In genomic region chr22:50196256-50196655, GRCh38 we compare ENCODE assay signal across 22 cellular contexts. TPM values are rescaled to one million over a fixed set of nuclear protein-coding genes. Genes with fewer than 3 reads are reported as not detected.
DNase-seq lines count a peak whose midpoint lies in the region; ATAC-seq, FAIRE-seq and TF ChIP-seq lines count a peak whose summit lies in the region.
"Had no signal": no experiment of that assay in that cellular context is flagged by ENCODE, and none has a peak within 500 bp of the region (broad histone marks: within the 10 kb centered on the region; RNA-seq: fewer than 3 reads in every experiment).

No MANE protein-coding gene starts in this region.

- H3K27ac ChIP-seq in GM12878 (ENCODE audit: control insufficient read depth, insufficient read depth): 0 out of 2 replicates have a peak overlapping the region, but pooled peaks have one; percentile 7
- H3K27ac ChIP-seq in neutrophil: peak overlapping the region; percentile 55
- H3K27ac ChIP-seq: C4-2B, HL-60, Peyer's patch had no signal

- CTCF ChIA-PET in activated CD4-positive, alpha-beta T cell treated with anti-CD3 and anti-CD28 coated beads, Interleukin-2, amount 10 ng/mL, durations not matched to agents 7 days and 5 days (lab: Charles Lee): interaction anchor here (1.0 kb wide), 1 partner anchor 9 kb away, joined by 3 read pairs; no protein-coding TSS in a partner anchor
- CTCF ChIA-PET in GM12878 (lab: Yijun Ruan, JAX): interaction anchor here (1.2 kb wide), 1 partner anchor 23 kb away, joined by 3 read pairs; no protein-coding TSS in a partner anchor

- H2AFZ ChIP-seq in GM12878 (ENCODE audit: control insufficient read depth, low read depth, low read length): no peak overlapping the region

- H3K9me3 ChIP-seq in GM12878 (replicated peaks; ENCODE audit: control insufficient read depth, insufficient read depth, low read length) (no peaks in the 10 kb centered on the region), neutrophil (no peaks in the 10 kb centered on the region), BE2C (no peaks in the 10 kb centered on the region)
- H3K9me3 ChIP-seq: Caco-2, Peyer's patch, SK-N-SH had no signal

- H3K36me3 ChIP-seq in GM12878 (ENCODE audit: control insufficient read depth in 2 of 2, insufficient read depth in 2 of 2, low read length in 1 of 2) (peaks cover 0 to 45% of the 10 kb centered on the region in 2 experiments; a peak in 3 of 4 replicates), neutrophil (peaks cover 63% of the 10 kb centered on the region), BE2C (peaks cover 45% of the 10 kb centered on the region)

- no peak overlapping the region for H3K4me3 Mint-ChIP-seq in activated CD4-positive, alpha-beta T cell treated with anti-CD3 and anti-CD28 coated beads, Interleukin-2, amount 10 ng/mL, durations not matched to agents 7 days and 5 days

- in situ Hi-C loops in GM12878 (cut with MboI): no loop called here

- peak; percentile 41; the same call in 1 of the 2 replicates for TF ChIP-seq POLR2A in GM12892 (IDR thresholded peaks at IDR 0.05; ENCODE audit: low read depth, low read length)
- TF ChIP-seq POLR2A in GM12878 (IDR thresholded peaks at IDR 0.05; ENCODE audit: low read depth, low read length): peak; percentile 27; the same call in 1 of the 2 replicates

- H3K9me3 Mint-ChIP-seq in activated CD4-positive, alpha-beta T cell treated with anti-CD3 and anti-CD28 coated beads, Interleukin-2, amount 10 ng/mL, durations not matched to agents 7 days and 5 days: no peaks in the 10 kb centered on the region

- FAIRE-seq in GM12892 (lab: Jason Lieb, UNC) (no peak), GM12878 (lab: Jason Lieb, UNC) (no peak)
- FAIRE-seq: HTR-8/SVneo had no signal

- H4K20me1 ChIP-seq in GM12878 (ENCODE audit: control insufficient read depth, insufficient read depth): no peaks in the 10 kb centered on the region

- no peak for DNase-seq in activated CD4-positive, alpha-beta T cell treated with anti-CD3 and anti-CD28 coated beads, Interleukin-2, amount 10 ng/mL, durations not matched to agents 7 days and 5 days
- DNase-seq in activated CD4-positive, alpha-beta T cell treated with anti-CD3 and anti-CD28 coated beads for 48 hours: no peak
- DNase-seq in GM12892 (ENCODE audit: insufficient read length) (no peak), GM12878 (ENCODE audit: low read depth, low spot score) (no peak), NCI-H128 (lab: John Stamatoyannopoulos, UW; ENCODE audit: unreplicated experiment) (no peak), BE2C (no peak), DMS 273 (lab: John Stamatoyannopoulos, UW; ENCODE audit: unreplicated experiment) (no peak)
- DNase-seq: Caco-2, EL, H7, MV-4-11, NCI-H2081 treated with DMSO at 0.1 percent for 48 hours, NCI-H510A treated with DMSO at 0.1 percent for 48 hours, NCI-H82, Peyer's patch, SHP77, SK-N-SH, T-helper 1 cell had no signal

- RAD21 ChIA-PET in GM12878 (lab: Charles Lee; ENCODE audit: unreplicated experiment): interaction anchor here (1.5 kb wide), 1 partner anchor 9 kb away, joined by 3 read pairs; no protein-coding TSS in a partner anchor

- TF ChIP-seq CTCF in GM12878 (IDR thresholded peaks at IDR 0.05 in 2 of 3, conservative IDR thresholded peaks at IDR 0.05 in 1 of 3; ENCODE audit: control insufficient read depth in 2 of 3, extremely low read depth in 1 of 3, insufficient read depth in 1 of 3, low read depth in 3 of 3, low read length in 3 of 3) (no peak), neutrophil (IDR thresholded peaks at IDR 0.05) (no peak), BE2C (IDR thresholded peaks at IDR 0.05; ENCODE audit: low read depth, low read length) (no peak)

- H3K27me3 Mint-ChIP-seq in activated CD4-positive, alpha-beta T cell treated with anti-CD3 and anti-CD28 coated beads, Interleukin-2, amount 10 ng/mL, durations not matched to agents 7 days and 5 days: no peaks in the 10 kb centered on the region

- peaks cover 17% of the 10 kb centered on the region for H3K36me3 Mint-ChIP-seq in activated CD4-positive, alpha-beta T cell treated with anti-CD3 and anti-CD28 coated beads, Interleukin-2, amount 10 ng/mL, durations not matched to agents 7 days and 5 days (ENCODE audit: low read depth)

- peaks cover 23% of the 10 kb centered on the region for H3K4me1 Mint-ChIP-seq in activated CD4-positive, alpha-beta T cell treated with anti-CD3 and anti-CD28 coated beads, Interleukin-2, amount 10 ng/mL, durations not matched to agents 7 days and 5 days

- peaks cover 43% of the 10 kb centered on the region for H3K4me1 ChIP-seq in GM12878 (ENCODE audit: control insufficient read depth, insufficient read depth, low read length)
- H3K4me1 ChIP-seq in neutrophil (ENCODE audit: control insufficient read depth in 1 of 2, insufficient read depth in 1 of 2, low read depth in 1 of 2, low read length in 1 of 2): peaks cover 36 to 38% of the 10 kb centered on the region in 2 experiments
- peaks cover 2% of the 10 kb centered on the region for H3K4me1 ChIP-seq in BE2C

- 85% methylated on average over 8 of the region's 18 CpGs for WGBS in GM12878 (ENCODE audit: insufficient coverage, insufficient replicate concordance, low lambda C conversion rate, missing lambda C conversion rate)

- POLR2A ChIA-PET in activated CD4-positive, alpha-beta T cell treated with anti-CD3 and anti-CD28 coated beads, Interleukin-2, amount 10 ng/mL, durations not matched to agents 7 days and 5 days (lab: Charles Lee): no interaction called here
- POLR2A ChIA-PET in GM12878 (lab: Charles Lee): no interaction called here

- TF ChIP-seq RAD21 in GM12878 (IDR thresholded peaks at IDR 0.05; ENCODE audit: insufficient read depth, low read depth, low read length): no peak

- SMC1A ChIA-PET in GM12878 (lab: Charles Lee; ENCODE audit: uncharacterized antibody, unreplicated experiment): no interaction called here

- H3K27me3 ChIP-seq in GM12878 (replicated peaks in 1 of 2; ENCODE audit: control insufficient read depth in 2 of 2, insufficient read depth in 2 of 2, low read length in 1 of 2) (no peaks in the 10 kb centered on the region), neutrophil (no peaks in the 10 kb centered on the region), BE2C (no peaks in the 10 kb centered on the region)
- H3K27me3 ChIP-seq: Peyer's patch had no signal

- H3K79me2 ChIP-seq in GM12878 (ENCODE audit: control insufficient read depth, insufficient read depth, low read length): peaks cover 29% of the 10 kb centered on the region

- H3K4me2 ChIP-seq in GM12878 (ENCODE audit: control insufficient read depth, insufficient read depth): no peak overlapping the region
- H3K4me2 ChIP-seq: SK-N-SH had no signal

- no TSS peak for BruUV-seq in GM12878 (replicated peaks; lab: Mats Ljungman, UMichigan)

- no peak for ATAC-seq in GM12878

- peak overlapping the region; percentile 13 for H3K27ac Mint-ChIP-seq in activated CD4-positive, alpha-beta T cell treated with anti-CD3 and anti-CD28 coated beads, Interleukin-2, amount 10 ng/mL, durations not matched to agents 7 days and 5 days

- no peak overlapping the region for H3K9ac ChIP-seq in GM12878 (ENCODE audit: control insufficient read depth, insufficient read depth, low read length)
- H3K9ac ChIP-seq: SK-N-SH had no signal

- TF ChIP-seq EP300 in GM12878 (IDR thresholded peaks at IDR 0.05; ENCODE audit: borderline replicate concordance in 1 of 2, control insufficient read depth in 1 of 2, low read depth in 2 of 2, low read length in 2 of 2): no peak

- H3K4me3 ChIP-seq in GM12878 (no peak overlapping the region), neutrophil (ENCODE audit: low read depth in 1 of 2, low read length in 1 of 2) (no peak overlapping the region), BE2C (ENCODE audit: low read depth, low read length) (no peak overlapping the region)
- H3K4me3 ChIP-seq: Peyer's patch had no signal

- intact Hi-C loops in GM12878 (cut with micrococcal nuclease; ENCODE audit: unreplicated experiment): loop anchor here (10.0 kb wide), 1 partner anchor 261 kb away; no protein-coding TSS in a partner anchor

RNA-seq across cellular contexts. Expression of gene SELENOO, which starts 4.6 kb away (rescaled TPM):
- 10 to 100 TPM; 17.4 to 25.5 TPM for total RNA-seq in activated CD4-positive, alpha-beta T cell treated with anti-CD3 and anti-CD28 coated beads, Interleukin-2, amount 10 ng/mL, durations not matched to agents 7 days and 5 days
- 4.9 TPM for polyA plus RNA-seq in GM12892 (2012; ENCODE audit: missing spikeins)
- total RNA-seq in GM12878 (2013; cell fraction: nucleolus; rRNA removed): 8.6 and 12.9 TPM in 2 replicates
- total RNA-seq in GM12878 (2014; rRNA removed): 19.8 and 23.3 TPM in 2 replicates
- total RNA-seq in GM12878 (2014; rRNA removed; fragmentation: Illumina TruSeq; extraction: Trizol): 4.1 and 4.3 TPM in 2 replicates
- total RNA-seq in GM12878 (2021): 18.1 and 21.7 TPM in 2 replicates
- 4.5 TPM for polyA plus RNA-seq in GM12878 (2011; ENCODE audit: low read depth)
- 3.2 and 7.6 TPM in 2 replicates for polyA plus RNA-seq in GM12878 (2011; rRNA removed)
- 13.6 and 22.1 TPM in 2 replicates for polyA plus RNA-seq in GM12878 (2011; cell fraction: cytosol; rRNA removed)
- 54.5 and 73.7 TPM in 2 replicates for polyA plus RNA-seq in GM12878 (2011; cell fraction: nucleus; rRNA removed)
- polyA plus RNA-seq in GM12878 (2012): 15.2 and 16.0 TPM in 2 replicates
- 0.16 and 2.4 TPM in 2 replicates for polyA plus RNA-seq in GM12878 (2014; fragmentation: Illumina TruSeq; extraction: Trizol)
- polyA plus RNA-seq in GM12878 (2014; fragmentation: Nextera tagmentation; extraction: Ambion mirVana): 1 to 10 TPM in 1 of 2 experiments, under 1 TPM in 1; 0.42 to 1.4 TPM
- polyA plus RNA-seq in GM12878 (2014; rRNA removed): 20.3 and 28.2 TPM in 2 replicates
- polyA plus RNA-seq in GM12878 (2016; fragmentation: Nextera tagmentation; extraction: Ambion mirVana): 1 to 10 TPM; 2.1 to 2.3 TPM
- polyA minus RNA-seq in GM12878 (2011; rRNA and poly(A)+ RNA removed): 5.2 and 11.2 TPM in 2 replicates
- polyA minus RNA-seq in GM12878 (2011; cell fraction: cytosol; rRNA and poly(A)+ RNA removed): 3.5 and 3.7 TPM in 2 replicates
- polyA minus RNA-seq in GM12878 (2011; cell fraction: nucleus; rRNA and poly(A)+ RNA removed): 5.3 and 7.7 TPM in 2 replicates
- polyA plus RNA-seq in BE2C (2012; ENCODE audit: insufficient read depth, insufficient read length, low read depth): 55.3 TPM

RNA-seq across cellular contexts. Expression of gene TRABD, which starts 10.5 kb away (rescaled TPM):
- total RNA-seq in activated CD4-positive, alpha-beta T cell treated with anti-CD3 and anti-CD28 coated beads, Interleukin-2, amount 10 ng/mL, durations not matched to agents 7 days and 5 days: 100 to 1,000 TPM; 112 to 138 TPM
- 23.8 TPM for polyA plus RNA-seq in GM12892 (2012; ENCODE audit: missing spikeins)
- total RNA-seq in GM12878 (2013; cell fraction: nucleolus; rRNA removed): 46.9 and 56.0 TPM in 2 replicates
- total RNA-seq in GM12878 (2014; rRNA removed): 60.8 and 83.1 TPM in 2 replicates
- total RNA-seq in GM12878 (2014; rRNA removed; fragmentation: Illumina TruSeq; extraction: Trizol): 15.6 and 18.4 TPM in 2 replicates
- 111 and 116 TPM in 2 replicates for total RNA-seq in GM12878 (2021)
- 24.6 TPM for polyA plus RNA-seq in GM12878 (2011; ENCODE audit: low read depth)
- polyA plus RNA-seq in GM12878 (2011; rRNA removed): 15.5 and 33.0 TPM in 2 replicates
- 51.3 and 72.8 TPM in 2 replicates for polyA plus RNA-seq in GM12878 (2011; cell fraction: cytosol; rRNA removed)
- polyA plus RNA-seq in GM12878 (2011; cell fraction: nucleus; rRNA removed): 268 and 321 TPM in 2 replicates
- 77.8 and 82.8 TPM in 2 replicates for polyA plus RNA-seq in GM12878 (2012)
- 0.93 and 9.0 TPM in 2 replicates for polyA plus RNA-seq in GM12878 (2014; fragmentation: Illumina TruSeq; extraction: Trizol)
- polyA plus RNA-seq in GM12878 (2014; fragmentation: Nextera tagmentation; extraction: Ambion mirVana): 1 to 10 TPM in 1 of 2 experiments, under 1 TPM in 1; 0.43 to 2.2 TPM
- polyA plus RNA-seq in GM12878 (2014; rRNA removed): 106 and 125 TPM in 2 replicates
- 100 to 1,000 TPM in 1 of 2 experiments, 10 to 100 TPM in 1; 93.4 to 109 TPM for polyA plus RNA-seq in GM12878 (2016; fragmentation: Nextera tagmentation; extraction: Ambion mirVana)
- 19.8 and 41.7 TPM in 2 replicates for polyA minus RNA-seq in GM12878 (2011; rRNA and poly(A)+ RNA removed)
- polyA minus RNA-seq in GM12878 (2011; cell fraction: cytosol; rRNA and poly(A)+ RNA removed): 20.7 and 20.9 TPM in 2 replicates
- 23.6 and 31.1 TPM in 2 replicates for polyA minus RNA-seq in GM12878 (2011; cell fraction: nucleus; rRNA and poly(A)+ RNA removed)
- polyA plus RNA-seq in BE2C (2012; ENCODE audit: insufficient read depth, insufficient read length, low read depth): 126 TPM

RNA-seq across cellular contexts. Expression of gene PANX2, which starts 25.7 kb away (rescaled TPM):
- total RNA-seq in activated CD4-positive, alpha-beta T cell treated with anti-CD3 and anti-CD28 coated beads, Interleukin-2, amount 10 ng/mL, durations not matched to agents 7 days and 5 days: under 1 TPM; 0.10 TPM
- polyA plus RNA-seq in GM12892 (2012; ENCODE audit: missing spikeins): 0.19 TPM
- 0.35 and 0.44 TPM in 2 replicates for total RNA-seq in GM12878 (2013; cell fraction: nucleolus; rRNA removed)
- total RNA-seq in GM12878 (2014; rRNA removed): 0.17 TPM in 1 of 2 replicates, not detected in the other
- total RNA-seq in GM12878 (2014; rRNA removed; fragmentation: Illumina TruSeq; extraction: Trizol): 0.04 TPM in 1 of 2 replicates, not detected in the other
- total RNA-seq in GM12878 (2021): 0.32 and 0.44 TPM in 2 replicates
- polyA plus RNA-seq in GM12878 (2011; ENCODE audit: low read depth): 0.18 TPM
- 0.04 TPM in 1 of 2 replicates, not detected in the other for polyA plus RNA-seq in GM12878 (2011; rRNA removed)
- polyA plus RNA-seq in GM12878 (2011; cell fraction: cytosol; rRNA removed): 0.07 and 0.08 TPM in 2 replicates
- 0.63 and 0.73 TPM in 2 replicates for polyA plus RNA-seq in GM12878 (2011; cell fraction: nucleus; rRNA removed)
- polyA plus RNA-seq in GM12878 (2012): 0.80 TPM in 2 replicates
- polyA plus RNA-seq in GM12878 (2014; fragmentation: Illumina TruSeq; extraction: Trizol): not detected in 2 replicates
- polyA plus RNA-seq in GM12878 (2014; fragmentation: Nextera tagmentation; extraction: Ambion mirVana): not detected
- polyA plus RNA-seq in GM12878 (2014; rRNA removed): 0.19 and 0.37 TPM in 2 replicates
- polyA plus RNA-seq in GM12878 (2016; fragmentation: Nextera tagmentation; extraction: Ambion mirVana): not detected
- polyA minus RNA-seq in GM12878 (2011; rRNA and poly(A)+ RNA removed): 0.15 TPM in 1 of 2 replicates, not detected in the other
- 0.31 TPM in 1 of 2 replicates, not detected in the other for polyA minus RNA-seq in GM12878 (2011; cell fraction: cytosol; rRNA and poly(A)+ RNA removed)
- not detected in 2 replicates for polyA minus RNA-seq in GM12878 (2011; cell fraction: nucleus; rRNA and poly(A)+ RNA removed)
- polyA plus RNA-seq in BE2C (2012; ENCODE audit: insufficient read depth, insufficient read length, low read depth): 0.14 TPM

RNA-seq across cellular contexts. Expression of gene TUBGCP6, which starts 48.6 kb away (rescaled TPM):
- total RNA-seq in activated CD4-positive, alpha-beta T cell treated with anti-CD3 and anti-CD28 coated beads, Interleukin-2, amount 10 ng/mL, durations not matched to agents 7 days and 5 days: 10 to 100 TPM; 62.9 to 71.4 TPM
- polyA plus RNA-seq in GM12892 (2012; ENCODE audit: missing spikeins): 18.1 TPM
- total RNA-seq in GM12878 (2013; cell fraction: nucleolus; rRNA removed): 117 and 138 TPM in 2 replicates
- total RNA-seq in GM12878 (2014; rRNA removed): 29.8 and 31.1 TPM in 2 replicates
- 9.7 and 10.4 TPM in 2 replicates for total RNA-seq in GM12878 (2014; rRNA removed; fragmentation: Illumina TruSeq; extraction: Trizol)
- 33.3 and 41.4 TPM in 2 replicates for total RNA-seq in GM12878 (2021)
- 14.9 TPM for polyA plus RNA-seq in GM12878 (2011; ENCODE audit: low read depth)
- polyA plus RNA-seq in GM12878 (2011; rRNA removed): 7.7 and 16.1 TPM in 2 replicates
- polyA plus RNA-seq in GM12878 (2011; cell fraction: cytosol; rRNA removed): 16.2 and 26.4 TPM in 2 replicates
- polyA plus RNA-seq in GM12878 (2011; cell fraction: nucleus; rRNA removed): 370 and 394 TPM in 2 replicates
- 31.4 and 32.3 TPM in 2 replicates for polyA plus RNA-seq in GM12878 (2012)
- polyA plus RNA-seq in GM12878 (2014; fragmentation: Illumina TruSeq; extraction: Trizol): 5.7 and 9.6 TPM in 2 replicates
- 1 to 10 TPM in 1 of 2 experiments, under 1 TPM in 1; 0.74 to 2.0 TPM for polyA plus RNA-seq in GM12878 (2014; fragmentation: Nextera tagmentation; extraction: Ambion mirVana)
- 35.5 and 42.2 TPM in 2 replicates for polyA plus RNA-seq in GM12878 (2014; rRNA removed)
- polyA plus RNA-seq in GM12878 (2016; fragmentation: Nextera tagmentation; extraction: Ambion mirVana): 10 to 100 TPM; 22.8 to 23.0 TPM
- 13.4 and 15.0 TPM in 2 replicates for polyA minus RNA-seq in GM12878 (2011; rRNA and poly(A)+ RNA removed)
- polyA minus RNA-seq in GM12878 (2011; cell fraction: cytosol; rRNA and poly(A)+ RNA removed): 10.2 and 10.4 TPM in 2 replicates
- polyA minus RNA-seq in GM12878 (2011; cell fraction: nucleus; rRNA and poly(A)+ RNA removed): 32.4 and 44.1 TPM in 2 replicates
- 80.6 TPM for polyA plus RNA-seq in BE2C (2012; ENCODE audit: insufficient read depth, insufficient read length, low read depth)

RNA-seq across cellular contexts. Expression of gene HDAC10, which starts 54.8 kb away (rescaled TPM):
- 10 to 100 TPM; 68.3 to 93.6 TPM for total RNA-seq in activated CD4-positive, alpha-beta T cell treated with anti-CD3 and anti-CD28 coated beads, Interleukin-2, amount 10 ng/mL, durations not matched to agents 7 days and 5 days
- 13.0 TPM for polyA plus RNA-seq in GM12892 (2012; ENCODE audit: missing spikeins)
- total RNA-seq in GM12878 (2013; cell fraction: nucleolus; rRNA removed): 111 and 138 TPM in 2 replicates
- 13.8 and 20.5 TPM in 2 replicates for total RNA-seq in GM12878 (2014; rRNA removed)
- total RNA-seq in GM12878 (2014; rRNA removed; fragmentation: Illumina TruSeq; extraction: Trizol): 3.9 and 5.1 TPM in 2 replicates
- total RNA-seq in GM12878 (2021): 42.4 and 48.6 TPM in 2 replicates
- polyA plus RNA-seq in GM12878 (2011; ENCODE audit: low read depth): 19.5 TPM
- polyA plus RNA-seq in GM12878 (2011; rRNA removed): 4.4 and 7.9 TPM in 2 replicates
- 6.1 and 11.1 TPM in 2 replicates for polyA plus RNA-seq in GM12878 (2011; cell fraction: cytosol; rRNA removed)
- polyA plus RNA-seq in GM12878 (2011; cell fraction: nucleus; rRNA removed): 298 and 323 TPM in 2 replicates
- polyA plus RNA-seq in GM12878 (2012): 62.3 and 69.8 TPM in 2 replicates
- 1.2 and 4.3 TPM in 2 replicates for polyA plus RNA-seq in GM12878 (2014; fragmentation: Illumina TruSeq; extraction: Trizol)
- polyA plus RNA-seq in GM12878 (2014; fragmentation: Nextera tagmentation; extraction: Ambion mirVana): under 1 TPM; 0.26 to 0.51 TPM
- polyA plus RNA-seq in GM12878 (2014; rRNA removed): 42.3 and 51.7 TPM in 2 replicates
- polyA plus RNA-seq in GM12878 (2016; fragmentation: Nextera tagmentation; extraction: Ambion mirVana): 1 to 10 TPM; 4.5 to 5.0 TPM
- 9.3 and 15.4 TPM in 2 replicates for polyA minus RNA-seq in GM12878 (2011; rRNA and poly(A)+ RNA removed)
- 11.4 and 11.5 TPM in 2 replicates for polyA minus RNA-seq in GM12878 (2011; cell fraction: cytosol; rRNA and poly(A)+ RNA removed)
- 51.5 and 73.5 TPM in 2 replicates for polyA minus RNA-seq in GM12878 (2011; cell fraction: nucleus; rRNA and poly(A)+ RNA removed)
- polyA plus RNA-seq in BE2C (2012; ENCODE audit: insufficient read depth, insufficient read length, low read depth): 151 TPM
